ENCODE assay signal across 8 cellular contexts in the genomic region with DNA sequence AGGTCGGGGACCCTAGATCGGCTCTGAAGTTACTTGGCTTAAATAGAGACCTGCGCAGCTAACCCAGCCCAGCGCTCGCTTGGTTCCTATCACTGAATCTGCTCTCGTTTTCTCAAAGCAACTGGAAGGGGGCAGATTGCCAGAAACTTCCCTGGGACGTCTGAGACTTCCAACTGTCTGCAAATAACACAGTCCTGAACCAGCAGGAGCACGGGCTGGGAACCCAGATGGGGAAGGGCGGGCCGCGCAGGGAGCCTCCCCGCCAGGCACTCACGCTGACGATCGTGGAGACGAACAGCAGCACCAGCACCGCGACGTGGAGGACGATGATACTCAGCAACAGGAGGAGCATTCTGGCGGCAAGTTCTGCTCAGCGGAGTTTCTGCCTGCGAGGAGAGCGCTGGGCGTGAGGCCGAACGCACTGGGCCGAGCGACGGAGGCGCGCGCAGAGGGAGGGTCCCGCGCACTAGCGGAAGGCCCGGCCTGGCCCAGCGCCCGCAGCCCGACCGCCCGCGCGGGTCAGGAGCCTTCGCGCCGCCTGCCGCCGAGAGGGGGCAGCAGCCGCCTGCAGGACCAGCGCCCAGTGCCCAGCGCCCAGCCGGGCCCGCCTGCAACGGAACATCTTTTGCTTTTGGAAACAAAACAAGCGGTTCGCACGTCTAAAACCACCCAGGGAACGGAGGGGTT. TPM values are rescaled to one million over a fixed set of nuclear protein-coding genes. Genes with fewer than 3 reads are reported as not detected.
DNase-seq lines count a peak whose midpoint lies in the region; ATAC-seq and TF ChIP-seq lines count a peak whose summit lies in the region.

No MANE protein-coding gene starts in this region.

- 0 to 1% methylated on average over 7 to 19 of the region's 59 CpGs for WGBS in transverse colon (ENCODE audit: low coverage in 1 of 2), 2 donors

- TF ChIP-seq POLR2A in transverse colon (IDR thresholded peaks at IDR 0.05) = peak; percentile 31

- TF ChIP-seq CTCF in GM06990 (IDR thresholded peaks at IDR 0.05; ENCODE audit: insufficient read depth, low read length, poor library complexity, severe bottlenecking) (peak; percentile 7), omental fat pad (IDR thresholded peaks at IDR 0.05) (peak in 2 of 3 donors; percentile 82 to 95), transverse colon (IDR thresholded peaks at IDR 0.05) (peak in 4 of 5 experiments; percentile 63 to 90 (median 68))

- H3K4me3 ChIP-seq in GM06990 (replicated peaks; ENCODE audit: low read depth, low read length) = no peak overlapping the region
- H3K4me3 ChIP-seq in adipocyte (ENCODE audit: low read length) = peak overlapping the region; percentile 91
- peak overlapping the region; percentile 38 to 67 (median 50) for H3K4me3 ChIP-seq in transverse colon

- peak overlapping the region; percentile 92 to 97 (median 94) for H3K27ac ChIP-seq in transverse colon

- H3K36me3 ChIP-seq in GM06990 (ENCODE audit: control insufficient read depth, insufficient read depth, low read length) = no peaks in the 10 kb centered on the region
- H3K36me3 ChIP-seq in adipocyte (ENCODE audit: control insufficient read depth, insufficient read depth, low read length, severe bottlenecking) = peaks cover 38% of the 10 kb centered on the region
- H3K36me3 ChIP-seq in transverse colon = no peaks in the 10 kb centered on the region

- H3K9ac ChIP-seq in adipocyte (ENCODE audit: low read length) = peak overlapping the region; percentile 95

- H3K4me1 ChIP-seq in adipocyte (ENCODE audit: control insufficient read depth, insufficient read depth, low read length) = peaks cover 58% of the 10 kb centered on the region
- H3K4me1 ChIP-seq in transverse colon = peaks cover 34 to 93% (median 73%) of the 10 kb centered on the region in 4 donors

- peak; percentile 52 for ATAC-seq in HG03520 (IDR thresholded peaks at IDR 0.05; ENCODE audit: unreplicated experiment)
- ATAC-seq in Right ventricle myocardium superior (ENCODE audit: poor library complexity) = peak; percentile 68
- ATAC-seq in omental fat pad (ENCODE audit: low FRiP score) = peak; percentile 69
- no peak for ATAC-seq in HG03565 (IDR thresholded peaks at IDR 0.05; ENCODE audit: unreplicated experiment)

- no peaks in the 10 kb centered on the region for H3K9me3 ChIP-seq in adipocyte (ENCODE audit: control insufficient read depth, low read length)
- no peaks in the 10 kb centered on the region for H3K9me3 ChIP-seq in transverse colon

- no peaks in the 10 kb centered on the region; the same call in none of the 2 replicates for H3K27me3 ChIP-seq in GM06990 (replicated peaks; ENCODE audit: control insufficient read depth, insufficient read depth, low read length)
- H3K27me3 ChIP-seq in adipocyte (replicated peaks; ENCODE audit: control insufficient read depth, insufficient read depth, low read length) = no peaks in the 10 kb centered on the region
- H3K27me3 ChIP-seq in transverse colon = peaks cover 8% of the 10 kb centered on the region

- no peak for TF ChIP-seq EP300 in transverse colon (IDR thresholded peaks at IDR 0.05; ENCODE audit: low read depth)

- DNase-seq in GM06990 (ENCODE audit: extremely low read depth, insufficient read length) (peak; percentile 41), SHP77 treated with DMSO at 0.1 percent for 48 hours (lab: John Stamatoyannopoulos, UW) (peak; percentile 62), adipocyte (ENCODE audit: low read depth) (peak; percentile 95), Right ventricle myocardium superior (peak; percentile 92), omental fat pad (ENCODE audit: low spot score) (peak; percentile 54), transverse colon (peak; percentile 85)

- in situ Hi-C loops in transverse colon (cut with MboI; ENCODE audit: low pct_ligation_motif_present in 1 of 4, low pct_unique_long_range_greater_than_20kb in 1 of 4, low sequenced_read_pairs in 3 of 4) = loop anchor here in 3 of 4 donors (5.0 to 25.0 kb wide), 4 partner anchors 94 to 244 kb away; no protein-coding TSS in a partner anchor

- intact Hi-C loops in Right ventricle myocardium superior (cut with DNase I) (loop anchor here (2.0 to 5.0 kb wide), 2 partner anchors 197 to 242 kb away; no protein-coding TSS in a partner anchor), transverse colon (cut with DNase I; ENCODE audit: low total_unique reads) (loop anchor here (1.0 to 5.0 kb wide), 4 partner anchors 47 to 242 kb away; no protein-coding TSS in a partner anchor)

RNA-seq across cellular contexts. Expression of gene PMP22, which starts 4.6 kb away (rescaled TPM):
- total RNA-seq in Right ventricle myocardium superior = 183 TPM
- 100 to 1,000 TPM; 224 to 387 (median 297) TPM for total RNA-seq in omental fat pad
- 10 to 100 TPM; 23.9 to 70.9 (median 49.1) TPM for total RNA-seq in transverse colon

Comparison
In these comparisons a context has a peak if more than half of its experiments do, and no peak if none do; other contexts are left out.
1. DNase-seq: peak in every context shown above with its lines; median percentile 95 in adipocyte; 92 in Right ventricle myocardium superior; 85 in transverse colon; 62 in SHP77 treated with DMSO at 0.1 percent for 48 hours; 54 in omental fat pad; 41 in GM06990.
2. CTCF ChIP-seq: peak in every context shown above with its lines; median percentile 88 in omental fat pad; 68 in transverse colon; 7 in GM06990.